In genomic region chr11:7495997-7496545, GRCh38 we compare ENCODE assay signal across 9 cellular contexts. TPM values are rescaled to one million over a fixed set of nuclear protein-coding genes. Genes with fewer than 3 reads are reported as not detected.
A peak's percentile ranks its signal among the peaks of the same experiment; 100 is the strongest.
DNase-seq lines count a peak whose midpoint lies in the region; ATAC-seq lines count a peak whose summit lies in the region.
"Had no signal": no experiment of that assay in that cellular context is flagged by ENCODE, and none has a peak within 500 bp of the region (broad histone marks: within the 10 kb centered on the region; RNA-seq: fewer than 3 reads in every experiment).

No MANE protein-coding gene starts in this region.

- H3K4me1 Mint-ChIP-seq in activated T-cell treated with anti-CD3 and anti-CD28 coated beads, Interleukin-2, amount 50 U/mL, for 4 hours (ENCODE audit: low read depth) = peaks cover 7% of the 10 kb centered on the region
- H3K4me1 Mint-ChIP-seq in stimulated activated effector memory CD8-positive, alpha-beta T cell treated with anti-CD3 and anti-CD28 coated beads, Interleukin-12 subunit alpha, Interleukin-12 subunit beta, amount 100 ng/mL, for 72 hours = no peaks in the 10 kb centered on the region

- no peaks in the 10 kb centered on the region for H3K9me3 Mint-ChIP-seq in activated T-cell treated with anti-CD3 and anti-CD28 coated beads, Interleukin-2, amount 50 U/mL, for 4 hours
- H3K9me3 Mint-ChIP-seq in stimulated activated effector memory CD8-positive, alpha-beta T cell treated with anti-CD3 and anti-CD28 coated beads, Interleukin-12 subunit alpha, Interleukin-12 subunit beta, amount 100 ng/mL, for 72 hours = no peaks in the 10 kb centered on the region

- no peak overlapping the region for H3K27ac Mint-ChIP-seq in stimulated activated effector memory CD8-positive, alpha-beta T cell treated with anti-CD3 and anti-CD28 coated beads, Interleukin-12 subunit alpha, Interleukin-12 subunit beta, amount 100 ng/mL, for 72 hours

- no peaks in the 10 kb centered on the region for H3K36me3 Mint-ChIP-seq in activated T-cell treated with anti-CD3 and anti-CD28 coated beads, Interleukin-2, amount 50 U/mL, for 4 hours (ENCODE audit: insufficient read depth)
- H3K36me3 Mint-ChIP-seq in stimulated activated effector memory CD8-positive, alpha-beta T cell treated with anti-CD3 and anti-CD28 coated beads, Interleukin-12 subunit alpha, Interleukin-12 subunit beta, amount 100 ng/mL, for 72 hours = no peaks in the 10 kb centered on the region

- no peak for DNase-seq in activated T-cell treated with anti-CD3 and anti-CD28 coated beads, Interleukin-2, amount 50 U/mL, for 4 hours
- DNase-seq in activated T-cell treated with anti-CD3 and anti-CD28 coated beads, Interleukin-2, amount 50 U/mL, for 1 hour = no peak
- peak; percentile 90 for DNase-seq in NOMO-1 treated with DMSO at 0.1 percent for 48 hours (lab: John Stamatoyannopoulos, UW; ENCODE audit: unreplicated experiment)
- DNase-seq in stimulated activated effector memory CD8-positive, alpha-beta T cell treated with anti-CD3 and anti-CD28 coated beads, Interleukin-12 subunit alpha, Interleukin-12 subunit beta, amount 100 ng/mL, for 72 hours (ENCODE audit: low spot score in 2 of 2) = no peak
- DNase-seq in GDM1 (lab: John Stamatoyannopoulos, UW) = no peak
- DNase-seq in hepatic stellate cell (ENCODE audit: low spot score) = no peak
- no peak for DNase-seq in NCI-H82 treated with DMSO at 0.1 percent for 48 hours (lab: John Stamatoyannopoulos, UW; ENCODE audit: unreplicated experiment)

- ATAC-seq in activated T-cell treated with anti-CD3 and anti-CD28 coated beads, Interleukin-2, amount 50 U/mL, for 4 hours = peak; percentile 52 to 72
- peak; percentile 86 for ATAC-seq in HG02840 (IDR thresholded peaks at IDR 0.05; ENCODE audit: low FRiP score, unreplicated experiment)
- ATAC-seq in stimulated activated effector memory CD8-positive, alpha-beta T cell treated with anti-CD3 and anti-CD28 coated beads, Interleukin-12 subunit alpha, Interleukin-12 subunit beta, amount 100 ng/mL, for 72 hours = peak; percentile 62

- no peak overlapping the region for H3K4me3 Mint-ChIP-seq in activated T-cell treated with anti-CD3 and anti-CD28 coated beads, Interleukin-2, amount 50 U/mL, for 4 hours
- H3K4me3 Mint-ChIP-seq in stimulated activated effector memory CD8-positive, alpha-beta T cell treated with anti-CD3 and anti-CD28 coated beads, Interleukin-12 subunit alpha, Interleukin-12 subunit beta, amount 100 ng/mL, for 72 hours = no peak overlapping the region

- H3K27me3 Mint-ChIP-seq in activated T-cell treated with anti-CD3 and anti-CD28 coated beads, Interleukin-2, amount 50 U/mL, for 4 hours (ENCODE audit: low read depth) = no peaks in the 10 kb centered on the region

RNA-seq across cellular contexts. Expression of gene OLFML1, which starts 10.8 kb away (rescaled TPM):
- total RNA-seq in activated T-cell treated with anti-CD3 and anti-CD28 coated beads, Interleukin-2, amount 50 U/mL, for 4 hours = not detected
- total RNA-seq: renal cortical epithelial cell had no signal

RNA-seq across cellular contexts. Expression of gene PPFIBP2, which starts 17.7 kb away (rescaled TPM):
- 1 to 10 TPM; 2.6 to 5.4 (median 3.5) TPM for total RNA-seq in activated T-cell treated with anti-CD3 and anti-CD28 coated beads, Interleukin-2, amount 50 U/mL, for 4 hours
